ENCODE assay signal across 8 cellular contexts in the genomic region with DNA sequence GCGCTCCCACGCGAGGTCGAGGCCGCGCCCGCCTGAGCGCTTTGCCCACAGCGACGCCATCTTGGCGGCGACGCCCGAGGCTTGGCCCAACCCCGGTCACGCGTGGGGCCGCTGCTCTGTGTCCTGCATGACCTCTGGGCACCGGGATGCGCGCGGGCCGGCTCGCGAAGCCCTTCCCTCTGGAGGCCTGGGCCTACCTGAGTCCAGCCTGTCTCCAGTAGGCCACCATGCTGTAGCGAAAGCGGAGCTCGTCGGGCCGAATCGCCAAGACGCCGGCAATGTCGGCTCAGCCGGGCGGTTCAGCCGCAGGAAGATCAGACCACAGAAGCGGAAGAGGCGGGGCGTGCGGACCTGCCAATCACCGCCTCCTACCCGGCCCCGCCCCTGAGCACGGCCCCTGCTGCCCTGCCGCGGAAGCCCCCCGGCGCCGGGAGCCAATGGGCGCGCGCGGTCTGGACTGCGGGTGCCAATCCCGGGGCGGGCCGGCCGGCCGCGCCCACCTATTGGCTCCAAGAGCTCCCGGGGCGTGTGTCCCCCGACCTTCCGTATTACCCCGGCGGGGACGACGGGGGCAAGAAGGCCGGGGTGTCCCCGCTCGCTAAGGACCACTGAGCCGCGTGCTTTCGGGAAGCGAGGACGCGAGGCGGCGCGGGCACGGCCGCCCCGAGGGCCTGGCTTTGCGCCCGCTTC. TPM values are rescaled to one million over a fixed set of nuclear protein-coding genes. Genes with fewer than 3 reads are reported as not detected.
DNase-seq lines count a peak whose midpoint lies in the region; TF ChIP-seq lines count a peak whose summit lies in the region.

Gene ATP5F1E, minus strand, starts transcription at position 313 of the 690 bp plus-strand sequence. Its CDS starts 84 bp downstream, at position 229.

- peak within 1 kb of the TSS; percentile 93 for H3K27ac ChIP-seq in neutrophil

- peak within 1 kb of the TSS; percentile 82 to 94 for H3K4me3 ChIP-seq in neutrophil (ENCODE audit: low read depth in 1 of 2, low read length in 1 of 2)

- TF ChIP-seq CTCF in neutrophil (IDR thresholded peaks at IDR 0.05) (peak; percentile 21), subcutaneous adipose tissue (IDR thresholded peaks at IDR 0.05; ENCODE audit: low read depth) (no peak)

- peaks cover 37 to 38% of the 10 kb centered on the region in 2 experiments for H3K4me1 ChIP-seq in neutrophil (ENCODE audit: control insufficient read depth in 1 of 2, insufficient read depth in 1 of 2, low read depth in 1 of 2, low read length in 1 of 2)

- POLR2A ChIA-PET in HEK293T (lab: Yijun Ruan, JAX) = interaction anchor here (0.7 to 3.5 kb wide), 23 partner anchors 8 to 381 kb away, joined by 3 to 29 read pairs (median 4); partner anchors contain the start of genes NELFCD, PRELID3B and STX16

- peak; percentile 86 for DNase-seq in GF-D8 (lab: John Stamatoyannopoulos, UW)
- peak; percentile 96 for DNase-seq in HEK293T (ENCODE audit: extremely low spot score)
- DNase-seq in NAMALWA (ENCODE audit: low spot score) = peak; percentile 97
- peak; percentile 95 for DNase-seq in SK-MEL-5 (ENCODE audit: low read depth, low spot score)
- peak; percentile 96 for DNase-seq in activated naive CD4-positive, alpha-beta T cell treated with Interleukin-2 at 50 U/mL for 16 hours
- peak; percentile 91 for DNase-seq in foreskin melanocyte

- CTCF ChIA-PET in HEK293T (lab: Yijun Ruan, JAX) = interaction anchor here (0.5 to 0.6 kb wide), 4 partner anchors 39 to 1436 kb away, joined by 3 to 4 read pairs (median 3); no protein-coding TSS in a partner anchor

- no peaks in the 10 kb centered on the region for H3K27me3 ChIP-seq in neutrophil

- H3K9me3 ChIP-seq in neutrophil = no peaks in the 10 kb centered on the region

- in situ Hi-C loops in SK-MEL-5 (cut with HindIII; ENCODE audit: low pct_unique_long_range_greater_than_20kb, low sequenced_read_pairs) = no loop called here

- peaks cover 66% of the 10 kb centered on the region for H3K36me3 ChIP-seq in neutrophil

TF ChIP-seq in HEK293T, 16 proteins besides CTCF, POLR2A, EP300 and RAD21:
- TF ChIP-seq FOXM1 (IDR thresholded peaks at IDR 0.05; ENCODE audit: borderline replicate concordance) = no peak
- TF ChIP-seq L3MBTL2 (conservative IDR thresholded peaks at IDR 0.05) = peak; percentile 90
- TF ChIP-seq SUZ12 (IDR thresholded peaks at IDR 0.05) = no peak
- TF ChIP-seq FOXK2 (IDR thresholded peaks at IDR 0.05) = no peak
- TF ChIP-seq ARNT (IDR thresholded peaks at IDR 0.05) = no peak
- no peak for TF ChIP-seq SP1 (IDR thresholded peaks at IDR 0.05)
- TF ChIP-seq ZNF384 (IDR thresholded peaks at IDR 0.05) = no peak
- TF ChIP-seq FOXA1 (IDR thresholded peaks at IDR 0.05) = no peak
- peak; percentile 81 for TF ChIP-seq TARDBP (IDR thresholded peaks at IDR 0.05)
- no peak for TF ChIP-seq NFRKB (IDR thresholded peaks at IDR 0.05)
- no peak for TF ChIP-seq BHLHE40 (IDR thresholded peaks at IDR 0.05; ENCODE audit: borderline replicate concordance)
- no peak for TF ChIP-seq CTBP1 (IDR thresholded peaks at IDR 0.05; ENCODE audit: borderline replicate concordance)
- TF ChIP-seq PKNOX1 (IDR thresholded peaks at IDR 0.05) = peak; percentile 97
- peak; percentile 5; the same call in 1 of the 2 replicates for TF ChIP-seq ELF4 (IDR thresholded peaks at IDR 0.05)
- no peak for TF ChIP-seq LEF1 (IDR thresholded peaks at IDR 0.05; ENCODE audit: borderline replicate concordance)
- TF ChIP-seq HDGF (IDR thresholded peaks at IDR 0.05; ENCODE audit: borderline replicate concordance) = no peak

RNA-seq across cellular contexts. Expression of gene ATP5F1E, which starts in this region (rescaled TPM):
- total RNA-seq in SK-MEL-5 (2014; rRNA removed; shearing (Covaris generic)) = 96.6 and 107 TPM in 2 replicates
- 40.4 and 52.9 TPM in 2 replicates for polyA plus RNA-seq in SK-MEL-5 (2015; cell fraction: cytosol; rRNA removed)
- 41.8 and 51.7 TPM in 2 replicates for polyA plus RNA-seq in SK-MEL-5 (2015; cell fraction: nucleus; rRNA removed)
- total RNA-seq in subcutaneous adipose tissue = 10 to 100 TPM; 35.8 to 90.0 (median 38.6) TPM

Comparison
In these comparisons a context has a peak if more than half of its experiments do, and no peak if none do; other contexts are left out.
1. Peak in every context shown above with its lines: DNase-seq, H3K4me3 ChIP-seq and H3K27ac ChIP-seq.